18 cellular contexts compared by ENCODE assay signal in genomic region chr2:200577000-200577399, GRCh38. TPM values are rescaled to one million over a fixed set of nuclear protein-coding genes. Genes with fewer than 3 reads are reported as not detected.
"Had no signal": no experiment of that assay in that cellular context is flagged by ENCODE, and none has a peak within 500 bp of the region (broad histone marks: within the 10 kb centered on the region; RNA-seq: fewer than 3 reads in every experiment).

No MANE protein-coding gene starts in this region.

- DNase-seq: activated B cell treated with CpG ODN at 0.5 μM for 24 hours; activated CD4-positive, alpha-beta T cell treated with anti-CD3 and anti-CD28 coated beads for 48 hours; activated CD8-positive, alpha-beta memory T cell treated with anti-CD3 and anti-CD28 coated beads, Interleukin-2, amount 50 U/mL, for 4 hours; activated CD8-positive, alpha-beta T cell treated with anti-CD3 and anti-CD28 coated beads, Interleukin-2, amount 10 ng/mL, durations not matched to agents 7 days and 5 days; activated naive CD4-positive, alpha-beta T cell; aorta; caudate nucleus; heart left ventricle; immature natural killer cell; mesenchymal stem cell; natural killer cell; posterior cingulate gyrus; stimulated activated CD4-positive, alpha-beta T cell treated with anti-CD3 and anti-CD28 coated beads, Interleukin-2, amount 100 ng/mL, for 48 hours; stimulated activated naive B cell treated with anti-CD40 and anti-IgM and Interleukin-4, amounts not matched to agents 10 μg/mL and 1 μg/mL and 100 μg/mL, for 72 hours; thyroid gland; uterus had no signal

- H3K4me1 Mint-ChIP-seq: activated B cell treated with CpG ODN at 0.5 μM for 24 hours; immature natural killer cell; natural killer cell; stimulated activated naive B cell treated with anti-CD40 and anti-IgM and Interleukin-4, amounts not matched to agents 10 μg/mL and 1 μg/mL and 100 μg/mL, for 72 hours had no signal

- H3K4me3 ChIP-seq: coronary artery, heart left ventricle, thyroid gland, uterus had no signal

- H3K27ac ChIP-seq: coronary artery, heart left ventricle, thyroid gland, uterus had no signal

- ATAC-seq: activated CD8-positive, alpha-beta T cell treated with anti-CD3 and anti-CD28 coated beads, Interleukin-2, amount 10 ng/mL, durations not matched to agents 7 days and 5 days; heart left ventricle; natural killer cell; stimulated activated naive B cell treated with anti-CD40 and anti-IgM and Interleukin-4, amounts not matched to agents 10 μg/mL and 1 μg/mL and 100 μg/mL, for 72 hours had no signal

- H3K27ac Mint-ChIP-seq: activated B cell treated with CpG ODN at 0.5 μM for 24 hours; activated CD8-positive, alpha-beta T cell treated with anti-CD3 and anti-CD28 coated beads, Interleukin-2, amount 10 ng/mL, durations not matched to agents 7 days and 5 days; immature natural killer cell; natural killer cell; stimulated activated naive B cell treated with anti-CD40 and anti-IgM and Interleukin-4, amounts not matched to agents 10 μg/mL and 1 μg/mL and 100 μg/mL, for 72 hours had no signal

- H3K27me3 ChIP-seq: heart left ventricle, thyroid gland, uterus had no signal

- H3K27me3 Mint-ChIP-seq: activated B cell treated with CpG ODN at 0.5 μM for 24 hours; stimulated activated naive B cell treated with anti-CD40 and anti-IgM and Interleukin-4, amounts not matched to agents 10 μg/mL and 1 μg/mL and 100 μg/mL, for 72 hours had no signal

- H3K36me3 ChIP-seq: heart left ventricle, thyroid gland, uterus had no signal

- H3K36me3 Mint-ChIP-seq: natural killer cell had no signal

- H3K9me3 ChIP-seq: heart left ventricle, thyroid gland, uterus had no signal

- H3K9me3 Mint-ChIP-seq: activated B cell treated with CpG ODN at 0.5 μM for 24 hours; immature natural killer cell; natural killer cell; T-helper 2 cell treated with Interferon-gamma antibody and Interleukin-4, amounts not matched to agents 5 μg/mL and 100 μg/mL, for 36 hours had no signal

- H3K4me3 Mint-ChIP-seq: activated B cell treated with CpG ODN at 0.5 μM for 24 hours; activated CD8-positive, alpha-beta T cell treated with anti-CD3 and anti-CD28 coated beads, Interleukin-2, amount 10 ng/mL, durations not matched to agents 7 days and 5 days; immature natural killer cell; natural killer cell; stimulated activated naive B cell treated with anti-CD40 and anti-IgM and Interleukin-4, amounts not matched to agents 10 μg/mL and 1 μg/mL and 100 μg/mL, for 72 hours; T-helper 2 cell treated with Interferon-gamma antibody and Interleukin-4, amounts not matched to agents 5 μg/mL and 100 μg/mL, for 36 hours had no signal

- H3K4me1 ChIP-seq: heart left ventricle, thyroid gland, uterus had no signal

RNA-seq across cellular contexts. Expression of gene AOX1, which starts 8.8 kb away (rescaled TPM):
- total RNA-seq: natural killer cell had no signal
- polyA plus RNA-seq: immature natural killer cell had no signal
